Comparison of ENCODE assay signal across 8 cellular contexts in genomic region chr9:121427899-121428298, GRCh38. TPM values are rescaled to one million over a fixed set of nuclear protein-coding genes. Genes with fewer than 3 reads are reported as not detected.
"Had no signal": no experiment of that assay in that cellular context is flagged by ENCODE, and none has a peak within 500 bp of the region (broad histone marks: within the 10 kb centered on the region; RNA-seq: fewer than 3 reads in every experiment).

No MANE protein-coding gene starts in this region.

- H3K4me2 ChIP-seq: KMS-11 had no signal

- H3K9ac ChIP-seq: KMS-11 had no signal

- FAIRE-seq: HepG2, HTR-8/SVneo had no signal

- H3K27ac ChIP-seq: HL-60, KMS-11 had no signal

- DNase-seq: IMR-90, KBM-7, KG1 had no signal

- ATAC-seq: HepG2 had no signal

RNA-seq across cellular contexts. Expression of gene STOM, which starts 57.8 kb away (rescaled TPM):
- total RNA-seq: HT-29 had no signal
